ENCODE assay signal across 9 cellular contexts in the genomic region with DNA sequence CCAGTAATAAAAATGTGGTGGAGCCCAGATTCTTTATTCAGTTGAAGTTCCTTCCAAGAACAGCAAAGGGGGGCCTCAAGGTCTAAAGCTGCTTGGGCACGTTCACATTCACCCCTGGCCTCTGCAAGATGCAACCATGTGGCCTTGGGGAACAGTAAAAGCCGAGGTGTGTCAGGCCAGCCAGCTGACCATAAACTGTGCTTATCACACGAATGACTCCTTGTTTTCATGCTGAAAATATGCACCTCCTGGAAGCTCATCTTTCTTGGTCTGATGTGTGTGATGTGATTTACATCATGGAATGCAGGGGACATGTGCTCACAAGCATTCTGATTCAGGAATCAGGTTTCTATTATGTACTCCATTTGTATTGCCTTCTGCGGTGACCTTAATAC.
A peak's percentile ranks its signal among the peaks of the same experiment; 100 is the strongest.
DNase-seq lines count a peak whose midpoint lies in the region; ATAC-seq, FAIRE-seq and TF ChIP-seq lines count a peak whose summit lies in the region.
"Had no signal": no experiment of that assay in that cellular context is flagged by ENCODE, and none has a peak within 500 bp of the region (broad histone marks: within the 10 kb centered on the region; RNA-seq: fewer than 3 reads in every experiment).

No MANE protein-coding gene starts in this region.

- H3K9me3 Mint-ChIP-seq in CD8-positive, alpha-beta T cell: no peaks in the 10 kb centered on the region
- H3K9me3 Mint-ChIP-seq: activated T-helper 2 cell treated with anti-CD3 and anti-CD28 coated beads, Interferon-gamma antibody, Interleukin-2, Interleukin-4, amounts not matched to agents 10 μg/mL and 5 μg/mL and 100 μg/mL, durations not matched to agents 14 hours and 24 hours and 36 hours had no signal

- H3K27ac Mint-ChIP-seq in CD8-positive, alpha-beta T cell: no peak overlapping the region
- H3K27ac Mint-ChIP-seq: activated T-helper 2 cell treated with anti-CD3 and anti-CD28 coated beads, Interferon-gamma antibody, Interleukin-2, Interleukin-4, amounts not matched to agents 10 μg/mL and 5 μg/mL and 100 μg/mL, durations not matched to agents 14 hours and 24 hours and 36 hours had no signal

- no peaks in the 10 kb centered on the region for H3K9me3 ChIP-seq in HCT116 (ENCODE audit: control insufficient read depth in 1 of 2, insufficient read depth in 1 of 2, low read depth in 1 of 2, low read length in 2 of 2)
- H3K9me3 ChIP-seq in adrenal gland (replicated peaks in 1 of 3): no peaks in the 10 kb centered on the region
- H3K9me3 ChIP-seq in CD8-positive, alpha-beta T cell (ENCODE audit: low read length): no peaks in the 10 kb centered on the region

- H3K27me3 ChIP-seq in HCT116 (ENCODE audit: insufficient read depth, low read length) (no peaks in the 10 kb centered on the region), adrenal gland (no peaks in the 10 kb centered on the region)
- H3K27me3 ChIP-seq in CD8-positive, alpha-beta T cell (ENCODE audit: insufficient read depth, low read length): no peaks in the 10 kb centered on the region

- H3K27ac ChIP-seq in HCT116 (ENCODE audit: low read depth, low read length) (no peak overlapping the region), adrenal gland (no peak overlapping the region)
- no peak overlapping the region for H3K27ac ChIP-seq in CD8-positive, alpha-beta T cell (ENCODE audit: low read depth, low read length)
- H3K27ac ChIP-seq: SK-N-MC had no signal

- intact Hi-C loops in HCT116 (cut with micrococcal nuclease) (no loop called here), adrenal gland (cut with DNase I) (no loop called here)
- intact Hi-C loops in CD8-positive, alpha-beta T cell (cut with DNase I, micrococcal nuclease): no loop called here

- no peak for DNase-seq in HCT116 (ENCODE audit: low read depth, low spot score)
- peak in 4 of 7 donors; percentile 11 to 19 (median 18) for DNase-seq in adrenal gland
- peak; percentile 78 for DNase-seq in kidney glomerular epithelial cell (lab: John Stamatoyannopoulos, UW)
- peak; percentile 58 for DNase-seq in urothelium cell line (ENCODE audit: low spot score)
- DNase-seq in MV-4-11 (lab: John Stamatoyannopoulos, UW): no peak
- no peak for DNase-seq in CD8-positive, alpha-beta T cell

- no peaks in the 10 kb centered on the region for H3K36me3 ChIP-seq in HCT116 (ENCODE audit: control insufficient read depth in 1 of 2, insufficient read depth in 2 of 2, low read length in 2 of 2)
- H3K36me3 ChIP-seq in adrenal gland (replicated peaks in 1 of 2): no peaks in the 10 kb centered on the region
- H3K36me3 ChIP-seq in CD8-positive, alpha-beta T cell (ENCODE audit: insufficient read depth, low read length): no peaks in the 10 kb centered on the region

- no peaks in the 10 kb centered on the region for H4K20me1 ChIP-seq in HCT116 (ENCODE audit: insufficient read depth)

- no peaks in the 10 kb centered on the region for H3K4me1 Mint-ChIP-seq in CD8-positive, alpha-beta T cell (ENCODE audit: low read depth)

- TF ChIP-seq CTCF in HCT116 (IDR thresholded peaks at IDR 0.05 in 2 of 3, conservative IDR thresholded peaks at IDR 0.05 in 1 of 3; ENCODE audit: borderline replicate concordance in 1 of 3, insufficient read depth in 1 of 3, low read depth in 2 of 3, low read length in 2 of 3): no peak
- no peak for TF ChIP-seq CTCF in adrenal gland (IDR thresholded peaks at IDR 0.05)
- no peak for TF ChIP-seq CTCF in CD8-positive, alpha-beta T cell (IDR thresholded peaks at IDR 0.05)

- no peaks in the 10 kb centered on the region for H3K36me3 Mint-ChIP-seq in CD8-positive, alpha-beta T cell

- peak overlapping the region; percentile 38; the same call in 1 of the 2 replicates for H3K4me2 ChIP-seq in HCT116 (ENCODE audit: low read length)

- no peak for TF ChIP-seq RAD21 in HCT116 (IDR thresholded peaks at IDR 0.05; ENCODE audit: low read depth)

- H3K4me1 ChIP-seq in HCT116 (ENCODE audit: control insufficient read depth in 1 of 2, insufficient read depth in 2 of 2, low read length in 2 of 2) (peaks cover 17 to 29% of the 10 kb centered on the region in 2 experiments; a peak in 3 of 4 replicates), adrenal gland (replicated peaks in 1 of 2) (no peaks in the 10 kb centered on the region)
- no peaks in the 10 kb centered on the region for H3K4me1 ChIP-seq in CD8-positive, alpha-beta T cell (ENCODE audit: insufficient read depth, low read length)

- H3K4me3 ChIP-seq in HCT116 (replicated peaks in 1 of 2; ENCODE audit: low read depth in 1 of 2, low read length in 2 of 2): no peak overlapping the region
- H3K4me3 ChIP-seq in adrenal gland: no peak overlapping the region
- no peak overlapping the region for H3K4me3 ChIP-seq in CD8-positive, alpha-beta T cell (ENCODE audit: low read depth, low read length)
- H3K4me3 ChIP-seq: SK-N-MC had no signal

- no peak for TF ChIP-seq POLR2A in HCT116 (IDR thresholded peaks at IDR 0.05; ENCODE audit: borderline replicate concordance, extremely low read depth, insufficient read depth, insufficient read length)
- no peak for TF ChIP-seq POLR2A in adrenal gland (IDR thresholded peaks at IDR 0.05)

- no peak overlapping the region for H3K9ac ChIP-seq in HCT116 (ENCODE audit: low read length)

- no peaks in the 10 kb centered on the region for H3K27me3 Mint-ChIP-seq in CD8-positive, alpha-beta T cell (ENCODE audit: low read depth)

- ATAC-seq in HCT116 (0 out of 2 replicates have a peak, but pooled peaks have one; percentile 35), GM21737 (IDR thresholded peaks at IDR 0.05; ENCODE audit: unreplicated experiment) (no peak)
- no peak for ATAC-seq in CD8-positive, alpha-beta T cell

- no peak for FAIRE-seq in urothelium cell line (lab: Jason Lieb, UNC)

- CTCF ChIA-PET in HCT116 (lab: Charles Lee): no interaction called here
- CTCF ChIA-PET in CD8-positive, alpha-beta T cell (lab: Charles Lee): no interaction called here

- RAD21 ChIA-PET in HCT116 (lab: Charles Lee; ENCODE audit: low non-redundant PET in 1 of 2, low total read pairs in 2 of 2, uncharacterized antibody in 2 of 2, unreplicated experiment in 2 of 2): no interaction called here

- no peak overlapping the region for H3K4me3 Mint-ChIP-seq in CD8-positive, alpha-beta T cell

- no peaks in the 10 kb centered on the region for H3K9me2 ChIP-seq in HCT116 (ENCODE audit: insufficient read depth)

- H2AFZ ChIP-seq in HCT116 (ENCODE audit: low read depth, low read length, poor library complexity, severe bottlenecking): no peak overlapping the region

- 47 to 68% (median 48%) methylated on average over 4 of the region's 4 CpGs for WGBS in adrenal gland, 4 donors

- BruUV-seq in HCT116 (replicated peaks; lab: Mats Ljungman, UMichigan): no TSS peak

- POLR2A ChIA-PET in HCT116 (lab: Charles Lee): no interaction called here
- POLR2A ChIA-PET in CD8-positive, alpha-beta T cell (lab: Charles Lee): no interaction called here

- H3K79me2 ChIP-seq in HCT116 (ENCODE audit: insufficient read depth, low read length): no peaks in the 10 kb centered on the region

TF ChIP-seq in HCT116, 20 proteins besides CTCF, POLR2A, EP300 and RAD21 (continues in another document):
- no peak for TF ChIP-seq CBX3 (IDR thresholded peaks at IDR 0.05; ENCODE audit: low read depth)
- TF ChIP-seq POLR2AphosphoS5 (IDR thresholded peaks at IDR 0.05; ENCODE audit: low read depth, low read length): no peak
- TF ChIP-seq, protein P1, sequence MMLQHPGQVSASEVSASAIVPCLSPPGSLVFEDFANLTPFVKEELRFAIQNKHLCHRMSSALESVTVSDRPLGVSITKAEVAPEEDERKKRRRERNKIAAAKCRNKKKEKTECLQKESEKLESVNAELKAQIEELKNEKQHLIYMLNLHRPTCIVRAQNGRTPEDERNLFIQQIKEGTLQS (IDR thresholded peaks at IDR 0.05): no peak
- no peak for TF ChIP-seq ZFX (IDR thresholded peaks at IDR 0.05)
- no peak for TF ChIP-seq JUND (IDR thresholded peaks at IDR 0.05)
- no peak for TF ChIP-seq EGR1 (IDR thresholded peaks at IDR 0.05; ENCODE audit: low read depth)
- no peak for TF ChIP-seq YY1 (IDR thresholded peaks at IDR 0.05; ENCODE audit: extremely low read depth, insufficient replicate concordance, low read depth, low read length)
- no peak for TF ChIP-seq CEBPB (IDR thresholded peaks at IDR 0.05; ENCODE audit: low read depth)
- TF ChIP-seq, protein P2, sequence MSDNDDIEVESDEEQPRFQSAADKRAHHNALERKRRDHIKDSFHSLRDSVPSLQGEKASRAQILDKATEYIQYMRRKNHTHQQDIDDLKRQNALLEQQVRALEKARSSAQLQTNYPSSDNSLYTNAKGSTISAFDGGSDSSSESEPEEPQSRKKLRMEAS (IDR thresholded peaks at IDR 0.05): no peak
- no peak for TF ChIP-seq EZH2 (IDR thresholded peaks at IDR 0.05)
- TF ChIP-seq SP1 (IDR thresholded peaks at IDR 0.05; ENCODE audit: low read depth): no peak
- no peak for TF ChIP-seq EZH2phosphoT487 (IDR thresholded peaks at IDR 0.05; ENCODE audit: borderline replicate concordance)
- TF ChIP-seq, protein P3, sequence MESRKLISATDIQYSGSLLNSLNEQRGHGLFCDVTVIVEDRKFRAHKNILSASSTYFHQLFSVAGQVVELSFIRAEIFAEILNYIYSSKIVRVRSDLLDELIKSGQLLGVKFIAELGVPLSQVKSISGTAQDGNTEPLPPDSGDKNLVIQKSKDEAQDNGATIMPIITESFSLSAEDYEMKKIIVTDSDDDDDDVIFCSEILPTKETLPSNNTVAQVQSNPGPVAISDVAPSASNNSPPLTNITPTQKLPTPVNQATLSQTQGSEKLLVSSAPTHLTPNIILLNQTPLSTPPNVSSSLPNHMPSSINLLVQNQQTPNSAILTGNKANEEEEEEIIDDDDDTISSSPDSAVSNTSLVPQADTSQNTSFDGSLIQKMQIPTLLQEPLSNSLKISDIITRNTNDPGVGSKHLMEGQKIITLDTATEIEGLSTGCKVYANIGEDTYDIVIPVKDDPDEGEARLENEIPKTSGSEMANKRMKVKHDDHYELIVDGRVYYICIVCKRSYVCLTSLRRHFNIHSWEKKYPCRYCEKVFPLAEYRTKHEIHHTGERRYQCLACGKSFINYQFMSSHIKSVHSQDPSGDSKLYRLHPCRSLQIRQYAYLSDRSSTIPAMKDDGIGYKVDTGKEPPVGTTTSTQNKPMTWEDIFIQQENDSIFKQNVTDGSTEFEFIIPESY (IDR thresholded peaks at IDR 0.05; ENCODE audit: extremely low read depth, insufficient replicate concordance, low read length): no peak
- no peak for TF ChIP-seq ELF1 (IDR thresholded peaks at IDR 0.05; ENCODE audit: borderline replicate concordance, low read depth)
- TF ChIP-seq FOSL1 (IDR thresholded peaks at IDR 0.05; ENCODE audit: low read depth): no peak

Comparison
In these comparisons a context has a peak if more than half of its experiments do, and no peak if none do; other contexts are left out.
1. DNase-seq: peak in adrenal gland (4 of 7), kidney glomerular epithelial cell (single experiment) and urothelium cell line (single experiment); none in HCT116 (single experiment), MV-4-11 (single experiment) and CD8-positive, alpha-beta T cell (0 of 7).